11 cellular contexts compared by ENCODE assay signal in genomic region chr2:174599310-174599941, GRCh38. TPM values are rescaled to one million over a fixed set of nuclear protein-coding genes. Genes with fewer than 3 reads are reported as not detected.
DNase-seq lines count a peak whose midpoint lies in the region; ATAC-seq, FAIRE-seq and TF ChIP-seq lines count a peak whose summit lies in the region.
"Had no signal": no experiment of that assay in that cellular context is flagged by ENCODE, and none has a peak within 500 bp of the region (broad histone marks: within the 10 kb centered on the region; RNA-seq: fewer than 3 reads in every experiment).

No MANE protein-coding gene starts in this region.

- H3K4me3 ChIP-seq in DND-41 (ENCODE audit: low read depth in 1 of 2, low read length in 2 of 2) (no peak overlapping the region), GM12878 (peak overlapping the region; percentile 24; the same call in 1 of the 2 replicates), skeletal muscle tissue (ENCODE audit: low read length in 3 of 3) (no peak overlapping the region)

- TF ChIP-seq RAD21 in GM12878 (IDR thresholded peaks at IDR 0.05; ENCODE audit: insufficient read depth, low read depth, low read length) = no peak

- POLR2A ChIA-PET in GM12878 (lab: Charles Lee) = interaction anchor here (0.6 to 11.7 kb wide), 8 partner anchors 8 to 258 kb away, joined by 3 to 246 read pairs (median 5); no protein-coding TSS in a partner anchor

- H3K4me2 ChIP-seq in DND-41 (ENCODE audit: insufficient read depth, low read length) (peak overlapping the region; percentile 80; the same call in 1 of the 2 replicates), GM12878 (ENCODE audit: control insufficient read depth, insufficient read depth) (peak overlapping the region; percentile 93)

- in situ Hi-C loops in GM12878 (cut with MboI) = loop anchor here (25.0 kb wide), 1 partner anchor 88 kb away; no protein-coding TSS in a partner anchor

- RAD21 ChIA-PET in GM12878 (lab: Charles Lee; ENCODE audit: unreplicated experiment) = interaction anchor here (0.9 to 19.4 kb wide), 6 partner anchors 11 to 136 kb away, joined by 3 to 294 read pairs (median 86); no protein-coding TSS in a partner anchor

- H3K9me3 ChIP-seq in DND-41 (ENCODE audit: insufficient read depth, low read length, severe bottlenecking) = no peaks in the 10 kb centered on the region
- no peaks in the 10 kb centered on the region for H3K9me3 ChIP-seq in KOPT-K1 (ENCODE audit: insufficient read depth, low read length, poor library complexity, severe bottlenecking)
- peaks cover 4% of the 10 kb centered on the region; the same call in 2 of the 3 replicates for H3K9me3 ChIP-seq in GM12878 (replicated peaks; ENCODE audit: control insufficient read depth, insufficient read depth, low read length)
- H3K9me3 ChIP-seq in skeletal muscle tissue (ENCODE audit: control insufficient read depth in 3 of 3, low read length in 3 of 3) = no peaks in the 10 kb centered on the region

- no peak for TF ChIP-seq POLR2A in GM12878 (IDR thresholded peaks at IDR 0.05; ENCODE audit: low read depth, low read length)

- BruUV-seq in GM12878 (replicated peaks; lab: Mats Ljungman, UMichigan) = no TSS peak

- intact Hi-C loops in GM12878 (cut with micrococcal nuclease; ENCODE audit: unreplicated experiment) = loop anchor here (5.0 to 10.0 kb wide), 2 partner anchors 107 to 635 kb away; partner anchors contain the start of gene SP3

- H4K20me1 ChIP-seq in DND-41 (ENCODE audit: insufficient read depth, low read length) (no peaks in the 10 kb centered on the region), GM12878 (ENCODE audit: control insufficient read depth, insufficient read depth) (no peaks in the 10 kb centered on the region)

- no peaks in the 10 kb centered on the region for H3K27me3 ChIP-seq in DND-41 (ENCODE audit: insufficient read depth, low read length, poor library complexity)
- H3K27me3 ChIP-seq in GM12878 (replicated peaks in 1 of 2; ENCODE audit: control insufficient read depth in 2 of 2, insufficient read depth in 2 of 2, low read length in 1 of 2) = no peaks in the 10 kb centered on the region
- H3K27me3 ChIP-seq in skeletal muscle tissue (ENCODE audit: control insufficient read depth in 3 of 3, insufficient read depth in 3 of 3, low read length in 3 of 3) = no peaks in the 10 kb centered on the region

- TF ChIP-seq CTCF in DND-41 (IDR thresholded peaks at IDR 0.05; ENCODE audit: borderline replicate concordance, extremely low read depth, low read length, poor library complexity, severe bottlenecking) (no peak), GM12878 (IDR thresholded peaks at IDR 0.05 in 2 of 3, conservative IDR thresholded peaks at IDR 0.05 in 1 of 3; ENCODE audit: control insufficient read depth in 2 of 3, extremely low read depth in 1 of 3, insufficient read depth in 1 of 3, low read depth in 3 of 3, low read length in 3 of 3) (no peak)

- CTCF ChIA-PET in GM12878 (lab: Yijun Ruan, JAX) = interaction anchor here (0.7 to 31.2 kb wide), 10 partner anchors 12 to 1113 kb away, joined by 3 to 534 read pairs (median 29); no protein-coding TSS in a partner anchor

- ATAC-seq in DND-41 (ENCODE audit: insufficient read depth, low read depth) = no peak
- no peak for ATAC-seq in GM12878
- ATAC-seq: sciatic nerve had no signal

- H3K79me2 ChIP-seq in DND-41 (ENCODE audit: insufficient read depth, low read length) (peaks cover 100% of the 10 kb centered on the region), GM12878 (ENCODE audit: control insufficient read depth, insufficient read depth, low read length) (peaks cover 58% of the 10 kb centered on the region)

- no peak for TF ChIP-seq EP300 in GM12878 (IDR thresholded peaks at IDR 0.05; ENCODE audit: borderline replicate concordance in 1 of 2, control insufficient read depth in 1 of 2, low read depth in 2 of 2, low read length in 2 of 2)

- no peak for FAIRE-seq in GM12878 (lab: Jason Lieb, UNC)

- DNase-seq in DND-41 (no peak), GM12878 (ENCODE audit: low read depth, low spot score) (no peak), HK-2 (ENCODE audit: unreplicated experiment) (no peak), NCI-H748 treated with DMSO at 0.1 percent for 48 hours (lab: John Stamatoyannopoulos, UW) (no peak), NCI-H2196 treated with DMSO at 0.1 percent for 48 hours (lab: John Stamatoyannopoulos, UW; ENCODE audit: unreplicated experiment) (no peak)
- DNase-seq: activated CD4-positive, alpha-beta T cell treated with anti-CD3 and anti-CD28 coated beads, Interleukin-2, amount 50 U/mL, for 1 hour; NCI-H526 treated with DMSO at 0.1 percent for 48 hours had no signal

- H3K4me1 ChIP-seq in DND-41 (ENCODE audit: insufficient read depth, low read length) (peaks cover 66% of the 10 kb centered on the region), GM12878 (ENCODE audit: control insufficient read depth, insufficient read depth, low read length) (peaks cover 26% of the 10 kb centered on the region), skeletal muscle tissue (ENCODE audit: control insufficient read depth in 3 of 3, insufficient read depth in 3 of 3, low read length in 3 of 3) (peaks cover 0 to 6% (median 2%) of the 10 kb centered on the region in 3 donors)

- H2AFZ ChIP-seq in DND-41 (ENCODE audit: low read depth, low read length) = no peak overlapping the region
- H2AFZ ChIP-seq in GM12878 (ENCODE audit: control insufficient read depth, low read depth, low read length) = peak overlapping the region; percentile 32; the same call in 1 of the 2 replicates

- H3K27ac ChIP-seq in DND-41 (ENCODE audit: low read length) (peak overlapping the region; percentile 97), KOPT-K1 (ENCODE audit: low read depth, low read length, poor library complexity, severe bottlenecking) (peak overlapping the region; percentile 98), GM12878 (ENCODE audit: control insufficient read depth, insufficient read depth) (peak overlapping the region; percentile 95), skeletal muscle tissue (ENCODE audit: low read depth, low read length) (peak overlapping the region; percentile 48)
- H3K27ac ChIP-seq: epithelial cell of prostate had no signal

- 1% methylated on average over 7 of the region's 7 CpGs for WGBS in GM12878 (ENCODE audit: insufficient coverage, insufficient replicate concordance, low lambda C conversion rate, missing lambda C conversion rate)

- SMC1A ChIA-PET in GM12878 (lab: Charles Lee; ENCODE audit: uncharacterized antibody, unreplicated experiment) = interaction anchor here (0.6 to 31.8 kb wide), 14 partner anchors 0 to 141 kb away, joined by 3 to 537 read pairs (median 5); partner anchors contain the start of gene WIPF1

- peaks cover 13% of the 10 kb centered on the region; the same call in 1 of the 2 replicates for H3K36me3 ChIP-seq in DND-41 (ENCODE audit: insufficient read depth, low read length)
- H3K36me3 ChIP-seq in KOPT-K1 (ENCODE audit: insufficient read depth, low read length) = peaks cover 18% of the 10 kb centered on the region
- no peaks in the 10 kb centered on the region for H3K36me3 ChIP-seq in GM12878 (ENCODE audit: control insufficient read depth in 2 of 2, insufficient read depth in 2 of 2, low read length in 1 of 2)
- no peaks in the 10 kb centered on the region for H3K36me3 ChIP-seq in skeletal muscle tissue (ENCODE audit: control insufficient read depth in 3 of 3, insufficient read depth in 3 of 3, low read length in 3 of 3)

- no peak overlapping the region for H3K9ac ChIP-seq in DND-41 (ENCODE audit: low read depth, low read length)
- peak overlapping the region; percentile 19; the same call in 1 of the 2 replicates for H3K9ac ChIP-seq in GM12878 (ENCODE audit: control insufficient read depth, insufficient read depth, low read length)
- no peak overlapping the region for H3K9ac ChIP-seq in skeletal muscle tissue (ENCODE audit: low read depth in 1 of 3, low read length in 3 of 3)

TF ChIP-seq in GM12878, 131 proteins besides CTCF, POLR2A, EP300 and RAD21 (continues in another document):
- TF ChIP-seq IKZF1 (conservative IDR thresholded peaks at IDR 0.05) = no peak
- TF ChIP-seq SIX5 (IDR thresholded peaks at IDR 0.05; ENCODE audit: low read depth, low read length, severe bottlenecking) = no peak
- peak; percentile 58; the same call in 1 of the 2 replicates for TF ChIP-seq NFIC (IDR thresholded peaks at IDR 0.05; ENCODE audit: low read depth, low read length)
- TF ChIP-seq CBX5 (IDR thresholded peaks at IDR 0.05; ENCODE audit: low read depth) = no peak

RNA-seq across cellular contexts. Expression of gene WIPF1, which starts 1.8 kb away (rescaled TPM):
- 126 and 131 TPM in 2 replicates for total RNA-seq in GM12878 (2013; cell fraction: nucleolus; rRNA removed)
- total RNA-seq in GM12878 (2014; rRNA removed) (23.9 and 25.2 TPM in 2 replicates), GM12878 (2014; rRNA removed; fragmentation: Illumina TruSeq; extraction: Trizol) (52.1 and 57.1 TPM in 2 replicates), GM12878 (2021) (135 and 141 TPM in 2 replicates), skeletal muscle tissue (16.2 TPM)
- polyA plus RNA-seq in GM12878 (2011; ENCODE audit: low read depth) = 45.3 TPM
- polyA plus RNA-seq in GM12878 (2011; rRNA removed) (96.8 and 110 TPM in 2 replicates), GM12878 (2014; fragmentation: Illumina TruSeq; extraction: Trizol) (185 and 188 TPM in 2 replicates), GM12878 (2014; fragmentation: Nextera tagmentation; extraction: Ambion mirVana) (10 to 100 TPM; 23.1 to 28.6 TPM), GM12878 (2014; rRNA removed) (66.7 and 68.8 TPM in 2 replicates), GM12878 (2016; fragmentation: Nextera tagmentation; extraction: Ambion mirVana) (10 to 100 TPM; 71.2 to 77.5 TPM)
- polyA plus RNA-seq in GM12878 (2011; cell fraction: cytosol; rRNA removed) = 103 and 160 TPM in 2 replicates
- 112 and 138 TPM in 2 replicates for polyA plus RNA-seq in GM12878 (2011; cell fraction: nucleus; rRNA removed)
- polyA plus RNA-seq in GM12878 (2012) = 115 and 116 TPM in 2 replicates
- 114 and 136 TPM in 2 replicates for polyA minus RNA-seq in GM12878 (2011; rRNA and poly(A)+ RNA removed)
- 56.0 and 63.3 TPM in 2 replicates for polyA minus RNA-seq in GM12878 (2011; cell fraction: cytosol; rRNA and poly(A)+ RNA removed)
- polyA minus RNA-seq in GM12878 (2011; cell fraction: nucleus; rRNA and poly(A)+ RNA removed) = 84.1 and 152 TPM in 2 replicates

Comparison
In these comparisons a context has a peak if more than half of its experiments do, and no peak if none do; other contexts are left out.
1. H3K27ac ChIP-seq: peak in every context shown above with its lines; median percentile 98 in KOPT-K1; 97 in DND-41; 95 in GM12878; 48 in skeletal muscle tissue.